ENCODE assay signal across 31 cellular contexts in the genomic region with DNA sequence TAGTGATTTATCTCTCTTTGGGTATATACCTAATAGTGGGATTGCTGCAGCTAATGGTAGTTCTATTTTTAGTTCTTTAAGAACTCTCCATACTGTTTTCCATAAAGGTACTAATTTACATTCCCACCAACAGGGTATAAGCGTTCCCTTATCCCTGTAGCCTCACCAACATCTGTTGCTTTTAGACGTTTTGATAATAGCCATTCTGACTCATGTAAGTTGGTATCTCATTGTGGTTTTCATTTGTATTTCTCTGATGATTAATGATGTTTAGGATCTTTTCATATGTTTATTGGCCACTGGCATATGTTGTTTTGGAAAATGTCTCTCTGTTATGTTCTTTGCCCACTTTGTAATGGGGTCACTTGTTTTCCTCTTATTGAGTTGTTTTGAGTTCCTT.
"Had no signal": no experiment of that assay in that cellular context is flagged by ENCODE, and none has a peak within 500 bp of the region (broad histone marks: within the 10 kb centered on the region; RNA-seq: fewer than 3 reads in every experiment).

No MANE protein-coding gene starts in this region.

- H3K4me3 Mint-ChIP-seq: activated CD4-positive, alpha-beta memory T cell treated with anti-CD3 and anti-CD28 coated beads, Interleukin-2, amount 10 ng/mL, durations not matched to agents 7 days and 5 days; activated CD8-positive, alpha-beta memory T cell treated with anti-CD3 and anti-CD28 coated beads, Interleukin-2, amount 10 ng/mL, durations not matched to agents 7 days and 5 days; activated naive CD4-positive, alpha-beta T cell treated with anti-CD3 and anti-CD28 coated beads, Interleukin-2, amount 50 U/mL, for 24 hours; activated naive CD8-positive, alpha-beta T cell treated with anti-CD3 and anti-CD28 coated beads, Interleukin-2, amount 10 ng/mL, durations not matched to agents 7 days and 5 days had no signal

- H3K4me1 ChIP-seq: ascending aorta, SJCRH30 had no signal

- H3K27ac Mint-ChIP-seq: activated CD4-positive, alpha-beta memory T cell treated with anti-CD3 and anti-CD28 coated beads, Interleukin-2, amount 10 ng/mL, durations not matched to agents 7 days and 5 days; activated CD8-positive, alpha-beta memory T cell treated with anti-CD3 and anti-CD28 coated beads, Interleukin-2, amount 10 ng/mL, durations not matched to agents 7 days and 5 days; activated naive CD4-positive, alpha-beta T cell treated with anti-CD3 and anti-CD28 coated beads, Interleukin-2, amount 50 U/mL, for 24 hours; activated naive CD8-positive, alpha-beta T cell treated with anti-CD3 and anti-CD28 coated beads, Interleukin-2, amount 10 ng/mL, durations not matched to agents 7 days and 5 days had no signal

- H3K4me1 Mint-ChIP-seq: activated CD4-positive, alpha-beta memory T cell treated with anti-CD3 and anti-CD28 coated beads, Interleukin-2, amount 10 ng/mL, durations not matched to agents 7 days and 5 days; activated CD8-positive, alpha-beta memory T cell treated with anti-CD3 and anti-CD28 coated beads, Interleukin-2, amount 10 ng/mL, durations not matched to agents 7 days and 5 days; activated naive CD4-positive, alpha-beta T cell treated with anti-CD3 and anti-CD28 coated beads, Interleukin-2, amount 50 U/mL, for 24 hours; activated naive CD8-positive, alpha-beta T cell treated with anti-CD3 and anti-CD28 coated beads, Interleukin-2, amount 10 ng/mL, durations not matched to agents 7 days and 5 days had no signal

- H3K4me3 ChIP-seq: ascending aorta, PC-9, SJCRH30, SK-N-MC had no signal

- DNase-seq: activated CD4-positive, alpha-beta memory T cell treated with anti-CD3 and anti-CD28 coated beads, Interleukin-2, amount 10 ng/mL, durations not matched to agents 7 days and 5 days; activated CD4-positive, alpha-beta T cell treated with anti-CD3 and anti-CD28 coated beads for 1 hour; activated CD4-positive, alpha-beta T cell treated with anti-CD3 and anti-CD28 coated beads for 48 hours; activated CD4-positive, CD25-positive, alpha-beta regulatory T cell; activated CD8-positive, alpha-beta memory T cell treated with anti-CD3 and anti-CD28 coated beads for 24 hours; activated CD8-positive, alpha-beta memory T cell treated with anti-CD3 and anti-CD28 coated beads, Interleukin-2, amount 10 ng/mL, durations not matched to agents 7 days and 5 days; activated CD8-positive, alpha-beta memory T cell treated with anti-CD3 and anti-CD28 coated beads, Interleukin-2, amount 50 U/mL, for 48 hours; activated effector memory CD4-positive, alpha-beta T cell treated with Interleukin-2 at 50 U/mL for 16 hours; activated naive CD4-positive, alpha-beta T cell; activated naive CD8-positive, alpha-beta T cell treated with anti-CD3 and anti-CD28 coated beads, Interleukin-2, amount 10 ng/mL, durations not matched to agents 7 days and 5 days; activated T-cell treated with anti-CD3 and anti-CD28 coated beads, Interleukin-2, amount 50 U/mL, for 48 hours; amygdala; Karpas-422; MM.1S; MV-4-11; NCI-H1092; NCI-H1436 treated with DMSO at 0.1 percent for 48 hours; NCI-H1694 treated with DMSO at 0.1 percent for 48 hours; NCI-H2029; NCI-H345; NCI-H524 treated with DMSO at 0.1 percent for 48 hours; NK-92 treated with Interleukin-12 subunit alpha and Interleukin-12 subunit beta, amount 100 ng/mL, for 24 hours; PC-9; SHP77; SJCRH30; T1000; WERI-Rb-1 had no signal

- H3K27ac ChIP-seq: ascending aorta, PC-9, SJCRH30, SK-N-MC, WERI-Rb-1 had no signal

- H3K36me3 ChIP-seq: ascending aorta, SJCRH30, WERI-Rb-1 had no signal

- H3K9me3 ChIP-seq: SJCRH30 had no signal

- H3K27me3 ChIP-seq: ascending aorta, SJCRH30 had no signal

- H3K36me3 Mint-ChIP-seq: activated CD8-positive, alpha-beta memory T cell treated with anti-CD3 and anti-CD28 coated beads, Interleukin-2, amount 10 ng/mL, durations not matched to agents 7 days and 5 days; activated naive CD8-positive, alpha-beta T cell treated with anti-CD3 and anti-CD28 coated beads, Interleukin-2, amount 10 ng/mL, durations not matched to agents 7 days and 5 days had no signal

- FAIRE-seq: RCC 7860 had no signal

- H2AFZ ChIP-seq: PC-9 had no signal

- ATAC-seq: activated CD8-positive, alpha-beta memory T cell treated with anti-CD3 and anti-CD28 coated beads, Interleukin-2, amount 10 ng/mL, durations not matched to agents 7 days and 5 days had no signal

- H3K4me2 ChIP-seq: PC-9 had no signal
